ENCODE assay signal across 2 cellular contexts in genomic region chr2:236631361-236632291, GRCh38.
A peak's percentile ranks its signal among the peaks of the same experiment; 100 is the strongest.
TF ChIP-seq lines count a peak whose summit lies in the region.

No MANE protein-coding gene starts in this region.

TF ChIP-seq in liver, 16 proteins besides CTCF, POLR2A, EP300 and RAD21 (continued from another document):
- TF ChIP-seq REST (IDR thresholded peaks at IDR 0.05) (no peak), FOXA1 (IDR thresholded peaks at IDR 0.05) (no peak), HNF4A (conservative IDR thresholded peaks at IDR 0.05) (no peak), JUND (IDR thresholded peaks at IDR 0.05) (peak in 1 of 2 donors; percentile 62), EGR1 (IDR thresholded peaks at IDR 0.05; ENCODE audit: low read depth in 2 of 2) (no peak), ZBTB33 (IDR thresholded peaks at IDR 0.05) (no peak), NR2F2 (IDR thresholded peaks at IDR 0.05) (peak; percentile 23), GABPA (IDR thresholded peaks at IDR 0.05 in 1 of 2, conservative IDR thresholded peaks at IDR 0.05 in 1 of 2) (no peak), SP1 (IDR thresholded peaks at IDR 0.05) (no peak)

TF ChIP-seq in HepG2, 621 proteins besides CTCF, POLR2A, EP300 and RAD21 (continued from another document):
- TF ChIP-seq IRF9 (CRISPR knock-in tag; IDR thresholded peaks at IDR 0.05; ENCODE audit: borderline replicate concordance) (no peak), PRDM10 (CRISPR knock-in tag; IDR thresholded peaks at IDR 0.05; ENCODE audit: low read depth) (no peak), SOX5 (CRISPR knock-in tag; IDR thresholded peaks at IDR 0.05; ENCODE audit: borderline replicate concordance) (no peak)
